In genomic region chr22:47692811-47693210, GRCh38 we compare ENCODE assay signal across 17 cellular contexts.
DNase-seq lines count a peak whose midpoint lies in the region; ATAC-seq, FAIRE-seq and TF ChIP-seq lines count a peak whose summit lies in the region.
"Had no signal": no experiment of that assay in that cellular context is flagged by ENCODE, and none has a peak within 500 bp of the region (broad histone marks: within the 10 kb centered on the region; RNA-seq: fewer than 3 reads in every experiment).

No MANE protein-coding gene starts in this region.

- no peaks in the 10 kb centered on the region for H3K4me1 Mint-ChIP-seq in osteocyte (ENCODE audit: unreplicated experiment)
- H3K4me1 Mint-ChIP-seq: CD8-positive, alpha-beta memory T cell had no signal

- no peaks in the 10 kb centered on the region for H3K36me3 ChIP-seq in bronchial epithelial cell (ENCODE audit: control insufficient read depth, insufficient read depth, low read length)
- H3K36me3 ChIP-seq: BLaER1 had no signal

- H3K36me3 Mint-ChIP-seq in osteocyte (ENCODE audit: unreplicated experiment), result no peaks in the 10 kb centered on the region
- H3K36me3 Mint-ChIP-seq: CD8-positive, alpha-beta memory T cell had no signal

- DNase-seq in NCI-H345 (lab: John Stamatoyannopoulos, UW) (peak; percentile 9), NCI-H345 treated with DMSO at 0.1 percent for 48 hours (lab: John Stamatoyannopoulos, UW; ENCODE audit: unreplicated experiment) (no peak), bronchial epithelial cell (ENCODE audit: low read depth) (no peak), osteocyte (ENCODE audit: extremely low spot score, unreplicated experiment) (peak; percentile 73), DMS53 treated with DMSO at 0.1 percent for 48 hours (lab: John Stamatoyannopoulos, UW; ENCODE audit: unreplicated experiment) (no peak), SK-N-DZ (ENCODE audit: low spot score) (no peak)
- DNase-seq: 8988T; AML-193; Caco-2; CD8-positive, alpha-beta memory T cell; HCEC 1CT; HFFc6 had no signal

- no peak overlapping the region for H3K27ac Mint-ChIP-seq in osteocyte (ENCODE audit: unreplicated experiment)
- H3K27ac Mint-ChIP-seq: HFFc6 had no signal

- TF ChIP-seq CTCF in bronchial epithelial cell (IDR thresholded peaks at IDR 0.05; ENCODE audit: insufficient read depth, low read length, severe bottlenecking) (no peak), osteocyte (IDR thresholded peaks at IDR 0.05) (no peak)

- no peaks in the 10 kb centered on the region for H3K27me3 ChIP-seq in bronchial epithelial cell (ENCODE audit: control insufficient read depth, insufficient read depth, low read length)
- H3K27me3 ChIP-seq: BLaER1 had no signal

- H3K27me3 Mint-ChIP-seq in osteocyte (ENCODE audit: unreplicated experiment), result no peaks in the 10 kb centered on the region

- no peak for ATAC-seq in HG03354 (IDR thresholded peaks at IDR 0.05; ENCODE audit: poor library complexity, severe bottlenecking, unreplicated experiment)
- ATAC-seq: HepG2 had no signal

- no peak overlapping the region for H3K4me3 ChIP-seq in bronchial epithelial cell (ENCODE audit: low read depth, low read length)
- H3K4me3 ChIP-seq: BLaER1 had no signal

- H3K4me3 Mint-ChIP-seq in osteocyte (ENCODE audit: unreplicated experiment), result no peak overlapping the region
- H3K4me3 Mint-ChIP-seq: CD8-positive, alpha-beta memory T cell; HFFc6 had no signal

- H3K9me3 Mint-ChIP-seq in osteocyte (ENCODE audit: unreplicated experiment), result peaks cover 12% of the 10 kb centered on the region
- H3K9me3 Mint-ChIP-seq: CD8-positive, alpha-beta memory T cell had no signal

- FAIRE-seq in bronchial epithelial cell (lab: Jason Lieb, UNC), result peak; percentile 58
- FAIRE-seq: GM18507, HepG2, HTR-8/SVneo had no signal

Comparison
In these comparisons a context has a peak if more than half of its experiments do, and no peak if none do; other contexts are left out.
1. DNase-seq: peak in NCI-H345 (single experiment) and osteocyte (single experiment); none in NCI-H345 treated with DMSO at 0.1 percent for 48 hours (single experiment), bronchial epithelial cell (single experiment), DMS53 treated with DMSO at 0.1 percent for 48 hours (single experiment) and SK-N-DZ (single experiment).